11 cellular contexts compared by ENCODE assay signal in genomic region chr14:85867450-85867849, GRCh38.
DNase-seq lines count a peak whose midpoint lies in the region; ATAC-seq and TF ChIP-seq lines count a peak whose summit lies in the region.
"Had no signal": no experiment of that assay in that cellular context is flagged by ENCODE, and none has a peak within 500 bp of the region (broad histone marks: within the 10 kb centered on the region; RNA-seq: fewer than 3 reads in every experiment).

No MANE protein-coding gene starts in this region.

- H3K27me3 Mint-ChIP-seq in GM23338 (ENCODE audit: insufficient read depth, low read depth, poor library complexity) (no peaks in the 10 kb centered on the region), endothelial cell (ENCODE audit: unreplicated experiment) (no peaks in the 10 kb centered on the region)

- H2AFZ ChIP-seq in GM23338 (no peak overlapping the region), OCI-LY1 (ENCODE audit: low read length) (no peak overlapping the region)

- H3K9me3 Mint-ChIP-seq in GM23338, result no peaks in the 10 kb centered on the region
- no peaks in the 10 kb centered on the region for H3K9me3 Mint-ChIP-seq in endothelial cell (ENCODE audit: unreplicated experiment)

- H3K27ac Mint-ChIP-seq in GM23338 (no peak overlapping the region), endothelial cell (ENCODE audit: unreplicated experiment) (no peak overlapping the region)

- no peaks in the 10 kb centered on the region for H3K4me1 ChIP-seq in GM23338 (ENCODE audit: insufficient read depth)
- H3K4me1 ChIP-seq in OCI-LY1 (ENCODE audit: insufficient read depth, low read length, severe bottlenecking), result no peaks in the 10 kb centered on the region
- H3K4me1 ChIP-seq in right atrium auricular region, result no peaks in the 10 kb centered on the region
- H3K4me1 ChIP-seq: spleen had no signal

- H4K20me1 ChIP-seq in GM23338 (replicated peaks; ENCODE audit: insufficient read depth) (no peaks in the 10 kb centered on the region), OCI-LY1 (ENCODE audit: insufficient read depth, low read length) (no peaks in the 10 kb centered on the region)

- H3K27me3 ChIP-seq in GM23338 (ENCODE audit: insufficient read depth), result no peaks in the 10 kb centered on the region
- H3K27me3 ChIP-seq in OCI-LY1 (ENCODE audit: insufficient read depth, low read length), result no peaks in the 10 kb centered on the region
- no peaks in the 10 kb centered on the region for H3K27me3 ChIP-seq in right atrium auricular region
- H3K27me3 ChIP-seq: spleen had no signal

- H3K4me3 ChIP-seq in GM23338, result no peak overlapping the region
- H3K4me3 ChIP-seq in OCI-LY1 (ENCODE audit: low read depth, low read length, poor library complexity, severe bottlenecking), result no peak overlapping the region
- no peak overlapping the region for H3K4me3 ChIP-seq in right atrium auricular region
- H3K4me3 ChIP-seq: spleen had no signal

- H3F3A ChIP-seq in GM23338 (replicated peaks; ENCODE audit: low read depth) (no peaks in the 10 kb centered on the region), OCI-LY1 (ENCODE audit: insufficient read depth, low read length) (no peaks in the 10 kb centered on the region)

- no peak; the same call in 2 of the 3 replicates for ATAC-seq in GM23338
- ATAC-seq in GM21723 (IDR thresholded peaks at IDR 0.05; ENCODE audit: unreplicated experiment), result no peak

- DNase-seq in GM23338 (ENCODE audit: low spot score), result peak; percentile 53
- DNase-seq in endothelial cell (ENCODE audit: low spot score), result peak; percentile 10
- no peak for DNase-seq in COR-L47 (lab: John Stamatoyannopoulos, UW)
- DNase-seq in GF-D8 (lab: John Stamatoyannopoulos, UW), result no peak
- no peak for DNase-seq in right atrium auricular region (ENCODE audit: low spot score)
- DNase-seq: activated CD4-positive, alpha-beta T cell treated with anti-CD3 and anti-CD28 coated beads, Interleukin-2, amount 50 U/mL, for 48 hours; NCI-H1417; spleen had no signal

- H3K36me3 ChIP-seq in GM23338 (ENCODE audit: insufficient read depth) (no peaks in the 10 kb centered on the region), OCI-LY1 (ENCODE audit: insufficient read depth, low read length) (no peaks in the 10 kb centered on the region), right atrium auricular region (no peaks in the 10 kb centered on the region)
- H3K36me3 ChIP-seq: spleen had no signal

- peak; percentile 39 for TF ChIP-seq CTCF in 22Rv1 (IDR thresholded peaks at IDR 0.05)
- TF ChIP-seq CTCF in GM23338 (conservative IDR thresholded peaks at IDR 0.05; ENCODE audit: low read depth in 2 of 2), result peak; percentile 45 to 68
- TF ChIP-seq CTCF in OCI-LY1 (IDR thresholded peaks at IDR 0.05; ENCODE audit: low read length), result peak; percentile 40; the same call in 1 of the 2 replicates
- peak; percentile 39 for TF ChIP-seq CTCF in endothelial cell (IDR thresholded peaks at IDR 0.05; ENCODE audit: unreplicated experiment)
- TF ChIP-seq CTCF in right atrium auricular region (IDR thresholded peaks at IDR 0.05), result no peak

- H3K27ac ChIP-seq in 22Rv1, result no peak overlapping the region
- H3K27ac ChIP-seq in GM23338 (ENCODE audit: low read depth), result no peak overlapping the region
- no peak overlapping the region for H3K27ac ChIP-seq in OCI-LY1 (ENCODE audit: low read depth, low read length, poor library complexity, severe bottlenecking)
- no peak overlapping the region for H3K27ac ChIP-seq in right atrium auricular region
- H3K27ac ChIP-seq: spleen had no signal

- H3K36me3 Mint-ChIP-seq in GM23338 (ENCODE audit: low read depth) (no peaks in the 10 kb centered on the region), endothelial cell (ENCODE audit: low read depth, unreplicated experiment) (no peaks in the 10 kb centered on the region)

- H3K4me2 ChIP-seq in GM23338 (no peak overlapping the region), OCI-LY1 (ENCODE audit: low read length) (no peak overlapping the region)

- H3K4me1 Mint-ChIP-seq in GM23338 (no peaks in the 10 kb centered on the region), endothelial cell (ENCODE audit: unreplicated experiment) (no peaks in the 10 kb centered on the region)

- no peaks in the 10 kb centered on the region for H3K9me3 ChIP-seq in OCI-LY1 (ENCODE audit: low read length)
- H3K9me3 ChIP-seq in right atrium auricular region, result no peaks in the 10 kb centered on the region

- H3K4me3 Mint-ChIP-seq in GM23338, result no peak overlapping the region
- no peak overlapping the region for H3K4me3 Mint-ChIP-seq in endothelial cell (ENCODE audit: unreplicated experiment)

- H3K9ac ChIP-seq in OCI-LY1 (ENCODE audit: low read length), result no peak overlapping the region

- H3K79me2 ChIP-seq in GM23338 (replicated peaks; ENCODE audit: insufficient read depth) (no peaks in the 10 kb centered on the region), OCI-LY1 (ENCODE audit: insufficient read depth, low read length) (no peaks in the 10 kb centered on the region)

- H3K9me2 ChIP-seq in GM23338 (ENCODE audit: insufficient read depth), result peaks cover 7% of the 10 kb centered on the region; the same call in 1 of the 2 replicates
- no peaks in the 10 kb centered on the region for H3K9me2 ChIP-seq in OCI-LY1 (ENCODE audit: low read depth, low read length)

TF ChIP-seq in GM23338, 12 proteins besides CTCF, POLR2A, EP300 and RAD21:
- TF ChIP-seq ZNF114 (CRISPR knock-in tag; IDR thresholded peaks at IDR 0.05) (no peak), ZNF331 (CRISPR knock-in tag; IDR thresholded peaks at IDR 0.05; ENCODE audit: low read depth) (no peak)
- TF ChIP-seq, protein P1, sequence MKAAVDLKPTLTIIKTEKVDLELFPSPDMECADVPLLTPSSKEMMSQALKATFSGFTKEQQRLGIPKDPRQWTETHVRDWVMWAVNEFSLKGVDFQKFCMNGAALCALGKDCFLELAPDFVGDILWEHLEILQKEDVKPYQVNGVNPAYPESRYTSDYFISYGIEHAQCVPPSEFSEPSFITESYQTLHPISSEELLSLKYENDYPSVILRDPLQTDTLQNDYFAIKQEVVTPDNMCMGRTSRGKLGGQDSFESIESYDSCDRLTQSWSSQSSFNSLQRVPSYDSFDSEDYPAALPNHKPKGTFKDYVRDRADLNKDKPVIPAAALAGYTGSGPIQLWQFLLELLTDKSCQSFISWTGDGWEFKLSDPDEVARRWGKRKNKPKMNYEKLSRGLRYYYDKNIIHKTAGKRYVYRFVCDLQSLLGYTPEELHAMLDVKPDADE (IDR thresholded peaks at IDR 0.05), result no peak
TF ChIP-seq in GM23338: peak in this region for 0.

Comparison
In these comparisons a context has a peak if more than half of its experiments do, and no peak if none do; other contexts are left out.
1. CTCF ChIP-seq: peak in 22Rv1 (single experiment), GM23338 (2 of 2), OCI-LY1 (single experiment) and endothelial cell (single experiment); none in right atrium auricular region (0 of 2).
2. DNase-seq: peak in GM23338 (single experiment) and endothelial cell (single experiment); none in COR-L47 (single experiment), GF-D8 (single experiment) and right atrium auricular region (single experiment).